Comparison of ENCODE assay signal across 1 cellular context in genomic region chr16:87484487-87485331, GRCh38.
A peak's percentile ranks its signal among the peaks of the same experiment; 100 is the strongest.
TF ChIP-seq lines count a peak whose summit lies in the region.

No MANE protein-coding gene starts in this region.

TF ChIP-seq in HepG2, 621 proteins besides CTCF, POLR2A, EP300 and RAD21 (continued from another document and continues in another):
- TF ChIP-seq, protein P1, sequence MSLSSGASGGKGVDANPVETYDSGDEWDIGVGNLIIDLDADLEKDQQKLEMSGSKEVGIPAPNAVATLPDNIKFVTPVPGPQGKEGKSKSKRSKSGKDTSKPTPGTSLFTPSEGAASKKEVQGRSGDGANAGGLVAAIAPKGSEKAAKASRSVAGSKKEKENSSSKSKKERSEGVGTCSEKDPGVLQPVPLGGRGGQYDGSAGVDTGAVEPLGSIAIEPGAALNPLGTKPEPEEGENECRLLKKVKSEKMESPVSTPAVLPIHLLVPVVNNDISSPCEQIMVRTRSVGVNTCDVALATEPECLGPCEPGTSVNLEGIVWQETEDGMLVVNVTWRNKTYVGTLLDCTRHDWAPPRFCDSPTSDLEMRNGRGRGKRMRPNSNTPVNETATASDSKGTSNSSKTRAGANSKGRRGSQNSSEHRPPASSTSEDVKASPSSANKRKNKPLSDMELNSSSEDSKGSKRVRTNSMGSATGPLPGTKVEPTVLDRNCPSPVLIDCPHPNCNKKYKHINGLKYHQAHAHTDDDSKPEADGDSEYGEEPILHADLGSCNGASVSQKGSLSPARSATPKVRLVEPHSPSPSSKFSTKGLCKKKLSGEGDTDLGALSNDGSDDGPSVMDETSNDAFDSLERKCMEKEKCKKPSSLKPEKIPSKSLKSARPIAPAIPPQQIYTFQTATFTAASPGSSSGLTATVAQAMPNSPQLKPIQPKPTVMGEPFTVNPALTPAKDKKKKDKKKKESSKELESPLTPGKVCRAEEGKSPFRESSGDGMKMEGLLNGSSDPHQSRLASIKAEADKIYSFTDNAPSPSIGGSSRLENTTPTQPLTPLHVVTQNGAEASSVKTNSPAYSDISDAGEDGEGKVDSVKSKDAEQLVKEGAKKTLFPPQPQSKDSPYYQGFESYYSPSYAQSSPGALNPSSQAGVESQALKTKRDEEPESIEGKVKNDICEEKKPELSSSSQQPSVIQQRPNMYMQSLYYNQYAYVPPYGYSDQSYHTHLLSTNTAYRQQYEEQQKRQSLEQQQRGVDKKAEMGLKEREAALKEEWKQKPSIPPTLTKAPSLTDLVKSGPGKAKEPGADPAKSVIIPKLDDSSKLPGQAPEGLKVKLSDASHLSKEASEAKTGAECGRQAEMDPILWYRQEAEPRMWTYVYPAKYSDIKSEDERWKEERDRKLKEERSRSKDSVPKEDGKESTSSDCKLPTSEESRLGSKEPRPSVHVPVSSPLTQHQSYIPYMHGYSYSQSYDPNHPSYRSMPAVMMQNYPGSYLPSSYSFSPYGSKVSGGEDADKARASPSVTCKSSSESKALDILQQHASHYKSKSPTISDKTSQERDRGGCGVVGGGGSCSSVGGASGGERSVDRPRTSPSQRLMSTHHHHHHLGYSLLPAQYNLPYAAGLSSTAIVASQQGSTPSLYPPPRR (CRISPR knock-in tag; IDR thresholded peaks at IDR 0.05; ENCODE audit: borderline replicate concordance), result peak; percentile 43; the same call in 1 of the 2 replicates
- no peak for TF ChIP-seq SMAD1 (CRISPR knock-in tag; IDR thresholded peaks at IDR 0.05; ENCODE audit: borderline replicate concordance, low read depth)
- no peak for TF ChIP-seq ZSCAN12 (CRISPR knock-in tag; IDR thresholded peaks at IDR 0.05)
- no peak for TF ChIP-seq ZNF34 (CRISPR knock-in tag; IDR thresholded peaks at IDR 0.05; ENCODE audit: borderline replicate concordance)
- TF ChIP-seq HNRNPK (IDR thresholded peaks at IDR 0.05; ENCODE audit: low read depth, low read length, poor library complexity, severe bottlenecking), result no peak
- TF ChIP-seq CEBPZ (IDR thresholded peaks at IDR 0.05; ENCODE audit: low read length), result no peak
- TF ChIP-seq TEAD2 (CRISPR knock-in tag; IDR thresholded peaks at IDR 0.05), result no peak
- TF ChIP-seq IRX3 (CRISPR knock-in tag; IDR thresholded peaks at IDR 0.05; ENCODE audit: borderline replicate concordance, low read depth), result no peak
- TF ChIP-seq DNMT3B (CRISPR knock-in tag; conservative IDR thresholded peaks at IDR 0.05), result no peak
- TF ChIP-seq ATF1 (CRISPR knock-in tag; IDR thresholded peaks at IDR 0.05), result no peak
- TF ChIP-seq KDM3A (CRISPR knock-in tag; IDR thresholded peaks at IDR 0.05; ENCODE audit: low read depth), result no peak
- peak; percentile 83 for TF ChIP-seq HNF4A (CRISPR knock-in tag; IDR thresholded peaks at IDR 0.05)
- no peak for TF ChIP-seq MYC (CRISPR knock-in tag; IDR thresholded peaks at IDR 0.05; ENCODE audit: borderline replicate concordance)
- no peak for TF ChIP-seq U2AF2 (IDR thresholded peaks at IDR 0.05; ENCODE audit: low read depth, low read length)
- no peak for TF ChIP-seq PHF8 (CRISPR knock-in tag; IDR thresholded peaks at IDR 0.05)
- TF ChIP-seq SUZ12 (IDR thresholded peaks at IDR 0.05; ENCODE audit: low read depth, low read length), result no peak
- no peak for TF ChIP-seq ZNF17 (CRISPR knock-in tag; IDR thresholded peaks at IDR 0.05)
- TF ChIP-seq RXRA (CRISPR knock-in tag; IDR thresholded peaks at IDR 0.05), result peak; percentile 82; the same call in 1 of the 2 replicates
- no peak for TF ChIP-seq ISX (CRISPR knock-in tag; conservative IDR thresholded peaks at IDR 0.05)
- no peak for TF ChIP-seq EED (CRISPR knock-in tag; IDR thresholded peaks at IDR 0.05)
- peak; percentile 91 for TF ChIP-seq GFI1 (CRISPR knock-in tag; IDR thresholded peaks at IDR 0.05; ENCODE audit: borderline replicate concordance)
- TF ChIP-seq ZNF879 (CRISPR knock-in tag; IDR thresholded peaks at IDR 0.05), result no peak
- TF ChIP-seq ZNF343 (CRISPR knock-in tag; IDR thresholded peaks at IDR 0.05), result no peak
- TF ChIP-seq ZZZ3 (CRISPR knock-in tag; IDR thresholded peaks at IDR 0.05; ENCODE audit: borderline replicate concordance), result no peak
- no peak for TF ChIP-seq FOXC1 (CRISPR knock-in tag; IDR thresholded peaks at IDR 0.05; ENCODE audit: borderline replicate concordance)
- TF ChIP-seq, protein P2, sequence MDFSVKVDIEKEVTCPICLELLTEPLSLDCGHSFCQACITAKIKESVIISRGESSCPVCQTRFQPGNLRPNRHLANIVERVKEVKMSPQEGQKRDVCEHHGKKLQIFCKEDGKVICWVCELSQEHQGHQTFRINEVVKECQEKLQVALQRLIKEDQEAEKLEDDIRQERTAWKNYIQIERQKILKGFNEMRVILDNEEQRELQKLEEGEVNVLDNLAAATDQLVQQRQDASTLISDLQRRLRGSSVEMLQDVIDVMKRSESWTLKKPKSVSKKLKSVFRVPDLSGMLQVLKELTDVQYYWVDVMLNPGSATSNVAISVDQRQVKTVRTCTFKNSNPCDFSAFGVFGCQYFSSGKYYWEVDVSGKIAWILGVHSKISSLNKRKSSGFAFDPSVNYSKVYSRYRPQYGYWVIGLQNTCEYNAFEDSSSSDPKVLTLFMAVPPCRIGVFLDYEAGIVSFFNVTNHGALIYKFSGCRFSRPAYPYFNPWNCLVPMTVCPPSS (IDR thresholded peaks at IDR 0.05), result no peak
- TF ChIP-seq MLLT10 (CRISPR knock-in tag; IDR thresholded peaks at IDR 0.05), result no peak
- TF ChIP-seq MED1 (CRISPR knock-in tag; IDR thresholded peaks at IDR 0.05), result no peak
- TF ChIP-seq, protein P3, sequence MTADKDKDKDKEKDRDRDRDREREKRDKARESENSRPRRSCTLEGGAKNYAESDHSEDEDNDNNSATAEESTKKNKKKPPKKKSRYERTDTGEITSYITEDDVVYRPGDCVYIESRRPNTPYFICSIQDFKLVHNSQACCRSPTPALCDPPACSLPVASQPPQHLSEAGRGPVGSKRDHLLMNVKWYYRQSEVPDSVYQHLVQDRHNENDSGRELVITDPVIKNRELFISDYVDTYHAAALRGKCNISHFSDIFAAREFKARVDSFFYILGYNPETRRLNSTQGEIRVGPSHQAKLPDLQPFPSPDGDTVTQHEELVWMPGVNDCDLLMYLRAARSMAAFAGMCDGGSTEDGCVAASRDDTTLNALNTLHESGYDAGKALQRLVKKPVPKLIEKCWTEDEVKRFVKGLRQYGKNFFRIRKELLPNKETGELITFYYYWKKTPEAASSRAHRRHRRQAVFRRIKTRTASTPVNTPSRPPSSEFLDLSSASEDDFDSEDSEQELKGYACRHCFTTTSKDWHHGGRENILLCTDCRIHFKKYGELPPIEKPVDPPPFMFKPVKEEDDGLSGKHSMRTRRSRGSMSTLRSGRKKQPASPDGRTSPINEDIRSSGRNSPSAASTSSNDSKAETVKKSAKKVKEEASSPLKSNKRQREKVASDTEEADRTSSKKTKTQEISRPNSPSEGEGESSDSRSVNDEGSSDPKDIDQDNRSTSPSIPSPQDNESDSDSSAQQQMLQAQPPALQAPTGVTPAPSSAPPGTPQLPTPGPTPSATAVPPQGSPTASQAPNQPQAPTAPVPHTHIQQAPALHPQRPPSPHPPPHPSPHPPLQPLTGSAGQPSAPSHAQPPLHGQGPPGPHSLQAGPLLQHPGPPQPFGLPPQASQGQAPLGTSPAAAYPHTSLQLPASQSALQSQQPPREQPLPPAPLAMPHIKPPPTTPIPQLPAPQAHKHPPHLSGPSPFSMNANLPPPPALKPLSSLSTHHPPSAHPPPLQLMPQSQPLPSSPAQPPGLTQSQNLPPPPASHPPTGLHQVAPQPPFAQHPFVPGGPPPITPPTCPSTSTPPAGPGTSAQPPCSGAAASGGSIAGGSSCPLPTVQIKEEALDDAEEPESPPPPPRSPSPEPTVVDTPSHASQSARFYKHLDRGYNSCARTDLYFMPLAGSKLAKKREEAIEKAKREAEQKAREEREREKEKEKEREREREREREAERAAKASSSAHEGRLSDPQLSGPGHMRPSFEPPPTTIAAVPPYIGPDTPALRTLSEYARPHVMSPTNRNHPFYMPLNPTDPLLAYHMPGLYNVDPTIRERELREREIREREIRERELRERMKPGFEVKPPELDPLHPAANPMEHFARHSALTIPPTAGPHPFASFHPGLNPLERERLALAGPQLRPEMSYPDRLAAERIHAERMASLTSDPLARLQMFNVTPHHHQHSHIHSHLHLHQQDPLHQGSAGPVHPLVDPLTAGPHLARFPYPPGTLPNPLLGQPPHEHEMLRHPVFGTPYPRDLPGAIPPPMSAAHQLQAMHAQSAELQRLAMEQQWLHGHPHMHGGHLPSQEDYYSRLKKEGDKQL (CRISPR knock-in tag; IDR thresholded peaks at IDR 0.05; ENCODE audit: low read depth), result no peak
- TF ChIP-seq SMARCC2 (IDR thresholded peaks at IDR 0.05), result no peak
- no peak for TF ChIP-seq SKIL (CRISPR knock-in tag; IDR thresholded peaks at IDR 0.05; ENCODE audit: borderline replicate concordance)
- TF ChIP-seq HOXA3 (CRISPR knock-in tag; IDR thresholded peaks at IDR 0.05), result peak; percentile 63; the same call in 1 of the 2 replicates
- TF ChIP-seq FOXP1 (IDR thresholded peaks at IDR 0.05), result no peak
- peak; percentile 32; the same call in 1 of the 2 replicates for TF ChIP-seq FOXP1 (CRISPR knock-in tag; IDR thresholded peaks at IDR 0.05)
- no peak for TF ChIP-seq ELK4 (CRISPR knock-in tag; IDR thresholded peaks at IDR 0.05; ENCODE audit: borderline replicate concordance)
- TF ChIP-seq SP5 (CRISPR knock-in tag; IDR thresholded peaks at IDR 0.05; ENCODE audit: borderline replicate concordance, low read depth), result no peak
- TF ChIP-seq NFIC (IDR thresholded peaks at IDR 0.05; ENCODE audit: low read length), result no peak
- TF ChIP-seq HDAC1 (CRISPR knock-in tag; IDR thresholded peaks at IDR 0.05), result peak; percentile 63; the same call in 1 of the 2 replicates
- TF ChIP-seq, protein P4, sequence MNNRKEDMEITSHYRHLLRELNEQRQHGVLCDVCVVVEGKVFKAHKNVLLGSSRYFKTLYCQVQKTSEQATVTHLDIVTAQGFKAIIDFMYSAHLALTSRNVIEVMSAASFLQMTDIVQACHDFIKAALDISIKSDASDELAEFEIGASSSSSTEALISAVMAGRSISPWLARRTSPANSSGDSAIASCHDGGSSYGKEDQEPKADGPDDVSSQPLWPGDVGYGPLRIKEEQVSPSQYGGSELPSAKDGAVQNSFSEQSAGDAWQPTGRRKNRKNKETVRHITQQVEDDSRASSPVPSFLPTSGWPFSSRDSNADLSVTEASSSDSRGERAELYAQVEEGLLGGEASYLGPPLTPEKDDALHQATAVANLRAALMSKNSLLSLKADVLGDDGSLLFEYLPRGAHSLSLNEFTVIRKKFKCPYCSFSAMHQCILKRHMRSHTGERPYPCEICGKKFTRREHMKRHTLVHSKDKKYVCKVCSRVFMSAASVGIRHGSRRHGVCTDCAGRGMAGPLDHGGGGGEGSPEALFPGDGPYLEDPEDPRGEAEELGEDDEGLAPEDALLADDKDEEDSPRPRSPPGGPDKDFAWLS (CRISPR knock-in tag; IDR thresholded peaks at IDR 0.05; ENCODE audit: borderline replicate concordance), result no peak
- TF ChIP-seq ZNF235 (CRISPR knock-in tag; IDR thresholded peaks at IDR 0.05; ENCODE audit: borderline replicate concordance), result no peak
- TF ChIP-seq ZNF550 (CRISPR knock-in tag; IDR thresholded peaks at IDR 0.05; ENCODE audit: borderline replicate concordance), result no peak
